ENCODE assay signal across 1 cellular context in the genomic region with DNA sequence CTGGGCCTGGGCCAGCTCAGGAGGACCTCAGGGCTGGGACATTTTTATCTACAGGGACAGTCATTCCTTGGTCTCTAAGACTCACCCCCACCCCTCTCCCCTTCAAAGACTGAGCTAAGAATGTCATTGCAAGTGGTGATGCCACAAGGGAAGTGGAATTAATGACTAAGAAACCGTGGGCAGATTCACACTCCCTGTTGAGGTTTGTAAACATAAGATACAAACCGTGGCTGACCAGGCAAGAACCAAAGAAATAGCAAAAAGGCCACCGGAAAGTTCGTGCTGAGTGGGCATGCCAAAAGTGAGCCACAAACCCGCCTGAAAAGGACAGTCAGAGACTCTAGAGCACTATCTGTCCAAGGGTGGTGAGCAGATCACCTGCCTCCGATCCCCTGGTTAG.
TF ChIP-seq lines count a peak whose summit lies in the region.

No MANE protein-coding gene starts in this region.

TF ChIP-seq in HepG2, 621 proteins besides CTCF, POLR2A, EP300 and RAD21 (continued from another document):
- TF ChIP-seq, protein P1, sequence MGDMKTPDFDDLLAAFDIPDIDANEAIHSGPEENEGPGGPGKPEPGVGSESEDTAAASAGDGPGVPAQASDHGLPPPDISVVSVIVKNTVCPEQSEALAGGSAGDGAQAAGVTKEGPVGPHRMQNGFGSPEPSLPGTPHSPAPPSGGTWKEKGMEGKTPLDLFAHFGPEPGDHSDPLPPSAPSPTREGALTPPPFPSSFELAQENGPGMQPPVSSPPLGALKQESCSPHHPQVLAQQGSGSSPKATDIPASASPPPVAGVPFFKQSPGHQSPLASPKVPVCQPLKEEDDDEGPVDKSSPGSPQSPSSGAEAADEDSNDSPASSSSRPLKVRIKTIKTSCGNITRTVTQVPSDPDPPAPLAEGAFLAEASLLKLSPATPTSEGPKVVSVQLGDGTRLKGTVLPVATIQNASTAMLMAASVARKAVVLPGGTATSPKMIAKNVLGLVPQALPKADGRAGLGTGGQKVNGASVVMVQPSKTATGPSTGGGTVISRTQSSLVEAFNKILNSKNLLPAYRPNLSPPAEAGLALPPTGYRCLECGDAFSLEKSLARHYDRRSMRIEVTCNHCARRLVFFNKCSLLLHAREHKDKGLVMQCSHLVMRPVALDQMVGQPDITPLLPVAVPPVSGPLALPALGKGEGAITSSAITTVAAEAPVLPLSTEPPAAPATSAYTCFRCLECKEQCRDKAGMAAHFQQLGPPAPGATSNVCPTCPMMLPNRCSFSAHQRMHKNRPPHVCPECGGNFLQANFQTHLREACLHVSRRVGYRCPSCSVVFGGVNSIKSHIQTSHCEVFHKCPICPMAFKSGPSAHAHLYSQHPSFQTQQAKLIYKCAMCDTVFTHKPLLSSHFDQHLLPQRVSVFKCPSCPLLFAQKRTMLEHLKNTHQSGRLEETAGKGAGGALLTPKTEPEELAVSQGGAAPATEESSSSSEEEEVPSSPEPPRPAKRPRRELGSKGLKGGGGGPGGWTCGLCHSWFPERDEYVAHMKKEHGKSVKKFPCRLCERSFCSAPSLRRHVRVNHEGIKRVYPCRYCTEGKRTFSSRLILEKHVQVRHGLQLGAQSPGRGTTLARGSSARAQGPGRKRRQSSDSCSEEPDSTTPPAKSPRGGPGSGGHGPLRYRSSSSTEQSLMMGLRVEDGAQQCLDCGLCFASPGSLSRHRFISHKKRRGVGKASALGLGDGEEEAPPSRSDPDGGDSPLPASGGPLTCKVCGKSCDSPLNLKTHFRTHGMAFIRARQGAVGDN (CRISPR knock-in tag; IDR thresholded peaks at IDR 0.05), result no peak
- TF ChIP-seq CCDC6 (CRISPR knock-in tag; IDR thresholded peaks at IDR 0.05), result no peak
- no peak for TF ChIP-seq ZNF543 (CRISPR knock-in tag; IDR thresholded peaks at IDR 0.05)
- no peak for TF ChIP-seq TCF7 (IDR thresholded peaks at IDR 0.05; ENCODE audit: low read depth)
TF ChIP-seq in HepG2: peak in this region for 0.
